ENCODE assay signal across 9 cellular contexts in genomic region chr22:23862103-23862502, GRCh38. TPM values are rescaled to one million over a fixed set of nuclear protein-coding genes. Genes with fewer than 3 reads are reported as not detected.
DNase-seq lines count a peak whose midpoint lies in the region; ATAC-seq and TF ChIP-seq lines count a peak whose summit lies in the region.
"Had no signal": no experiment of that assay in that cellular context is flagged by ENCODE, and none has a peak within 500 bp of the region (broad histone marks: within the 10 kb centered on the region; RNA-seq: fewer than 3 reads in every experiment).

No MANE protein-coding gene starts in this region.

- no peak for DNase-seq in AG04449 (ENCODE audit: low read depth, low spot score)
- DNase-seq in ELR (ENCODE audit: low read depth), result peak; percentile 62
- DNase-seq in NCI-H1092 treated with DMSO at 0.1 percent for 48 hours (lab: John Stamatoyannopoulos, UW), result peak; percentile 14
- peak; percentile 58 for DNase-seq in glutamatergic neuron

- CTCF ChIA-PET in AG04449 (lab: Yijun Ruan, JAX), result interaction anchor here (2.3 to 3.9 kb wide), 4 partner anchors 11 to 94 kb away, joined by 7 to 23 read pairs (median 18); partner anchors contain the start of gene MIF

- TF ChIP-seq CTCF in AG04449 (IDR thresholded peaks at IDR 0.05; ENCODE audit: insufficient read depth, low read length, missing control alignments) (peak; percentile 78), VCaP (conservative IDR thresholded peaks at IDR 0.05) (peak; percentile 80), glutamatergic neuron (IDR thresholded peaks at IDR 0.05; ENCODE audit: partially characterized antibody, unreplicated experiment) (peak; percentile 40)

- H3K4me3 Mint-ChIP-seq in glutamatergic neuron (ENCODE audit: unreplicated experiment), result no peak overlapping the region
- H3K4me3 Mint-ChIP-seq: effector memory CD8-positive, alpha-beta T cell had no signal

- H3K4me1 Mint-ChIP-seq in glutamatergic neuron (ENCODE audit: low read depth, unreplicated experiment), result peaks cover 6% of the 10 kb centered on the region

- POLR2A ChIA-PET in AG04449 (lab: Yijun Ruan, JAX), result no interaction called here

- H3K27me3 Mint-ChIP-seq in glutamatergic neuron (ENCODE audit: unreplicated experiment), result peaks cover 3% of the 10 kb centered on the region
- H3K27me3 Mint-ChIP-seq: effector memory CD8-positive, alpha-beta T cell had no signal

- no peak for ATAC-seq in HG02623 (IDR thresholded peaks at IDR 0.05; ENCODE audit: unreplicated experiment)
- no peak for ATAC-seq in GM19455 (IDR thresholded peaks at IDR 0.05; ENCODE audit: unreplicated experiment)
- no peak for ATAC-seq in HG03469 (IDR thresholded peaks at IDR 0.05; ENCODE audit: unreplicated experiment)
- ATAC-seq: effector memory CD8-positive, alpha-beta T cell had no signal

- H3K9me3 Mint-ChIP-seq in glutamatergic neuron (ENCODE audit: unreplicated experiment), result peaks cover 18% of the 10 kb centered on the region
- H3K9me3 Mint-ChIP-seq: effector memory CD8-positive, alpha-beta T cell had no signal

- H3K36me3 Mint-ChIP-seq in glutamatergic neuron (ENCODE audit: unreplicated experiment), result no peaks in the 10 kb centered on the region

- no peak overlapping the region for H3K27ac ChIP-seq in VCaP

- no peak overlapping the region for H3K27ac Mint-ChIP-seq in glutamatergic neuron (ENCODE audit: unreplicated experiment)
- H3K27ac Mint-ChIP-seq: effector memory CD8-positive, alpha-beta T cell had no signal

- no peak overlapping the region for H3K4me3 ChIP-seq in AG04449 (ENCODE audit: low read depth, low read length)

RNA-seq across cellular contexts. Expression of gene SLC2A11, which starts 4.4 kb away (rescaled TPM):
- total RNA-seq in glutamatergic neuron (ENCODE audit: unreplicated experiment), result 52.4 TPM

RNA-seq across cellular contexts. Expression of gene DERL3, which starts 23.3 kb away (rescaled TPM):
- total RNA-seq in glutamatergic neuron (ENCODE audit: unreplicated experiment), result 1.2 TPM

RNA-seq across cellular contexts. Expression of gene MIF, which starts 32.1 kb away (rescaled TPM):
- 581 TPM for total RNA-seq in glutamatergic neuron (ENCODE audit: unreplicated experiment)
